ENCODE assay signal across 6 cellular contexts in genomic region chr6:43074847-43075741, GRCh38. TPM values are rescaled to one million over a fixed set of nuclear protein-coding genes. Genes with fewer than 3 reads are reported as not detected.
DNase-seq lines count a peak whose midpoint lies in the region; ATAC-seq and TF ChIP-seq lines count a peak whose summit lies in the region.

No MANE protein-coding gene starts in this region.

- peak; percentile 43 for ATAC-seq in omental fat pad (ENCODE audit: low FRiP score)

- H3K4me3 ChIP-seq in HFF-Myc (replicated peaks; ENCODE audit: low read depth, low read length) (peak overlapping the region; percentile 92), choroid plexus epithelial cell (ENCODE audit: low read depth, low read length) (peak overlapping the region; percentile 94)

- TF ChIP-seq CTCF in HFF-Myc (IDR thresholded peaks at IDR 0.05; ENCODE audit: low read depth, low read length, missing control alignments) (no peak), choroid plexus epithelial cell (conservative IDR thresholded peaks at IDR 0.05; ENCODE audit: low read depth, low read length) (no peak), omental fat pad (IDR thresholded peaks at IDR 0.05) (no peak)

- DNase-seq in HFF-Myc (ENCODE audit: extremely low read depth, low read depth) (peak; percentile 78), choroid plexus epithelial cell (ENCODE audit: low read depth) (peak; percentile 96), omental fat pad (ENCODE audit: low spot score) (no peak), foreskin melanocyte (no peak), NAMALWA (ENCODE audit: low spot score) (no peak), NCI-H2029 treated with DMSO at 0.1 percent for 48 hours (lab: John Stamatoyannopoulos, UW) (no peak)

RNA-seq across cellular contexts. Expression of gene PTK7, which starts 1.0 kb away (rescaled TPM):
- total RNA-seq in omental fat pad, result 10 to 100 TPM; 11.5 to 38.9 (median 13.8) TPM

RNA-seq across cellular contexts. Expression of gene KLC4, which starts 15.7 kb away (rescaled TPM):
- total RNA-seq in omental fat pad, result 10 to 100 TPM; 15.2 to 21.1 (median 16.5) TPM

RNA-seq across cellular contexts. Expression of gene MRPL2, which starts 15.9 kb away (rescaled TPM):
- 10 to 100 TPM; 10.7 to 32.2 (median 19.3) TPM for total RNA-seq in omental fat pad

RNA-seq across cellular contexts. Expression of gene CUL7, which starts 21.4 kb away (rescaled TPM):
- total RNA-seq in omental fat pad, result 10 to 100 TPM; 10.1 to 17.3 (median 14.3) TPM

RNA-seq across cellular contexts. Expression of gene RRP36, which starts 53.7 kb away (rescaled TPM):
- 10 to 100 TPM; 44.1 to 54.2 (median 48.7) TPM for total RNA-seq in omental fat pad

Comparison
In these comparisons a context has a peak if more than half of its experiments do, and no peak if none do; other contexts are left out.
1. DNase-seq: peak in HFF-Myc (single experiment) and choroid plexus epithelial cell (single experiment); none in omental fat pad (single experiment), foreskin melanocyte (single experiment), NAMALWA (single experiment) and NCI-H2029 treated with DMSO at 0.1 percent for 48 hours (single experiment).